In genomic region chr15:100765458-100766224, GRCh38 we compare ENCODE assay signal across 12 cellular contexts.
DNase-seq lines count a peak whose midpoint lies in the region; ATAC-seq and TF ChIP-seq lines count a peak whose summit lies in the region.
"Had no signal": no experiment of that assay in that cellular context is flagged by ENCODE, and none has a peak within 500 bp of the region (broad histone marks: within the 10 kb centered on the region; RNA-seq: fewer than 3 reads in every experiment).

No MANE protein-coding gene starts in this region.

- TF ChIP-seq CTCF in AG04450 (IDR thresholded peaks at IDR 0.05; ENCODE audit: low read depth, low read length) (no peak), GM13977 (IDR thresholded peaks at IDR 0.05; ENCODE audit: extremely low read depth, insufficient read depth, missing control alignments) (no peak), brain (conservative IDR thresholded peaks at IDR 0.05) (no peak), lower lobe of right lung (IDR thresholded peaks at IDR 0.05) (no peak)

- peak overlapping the region in 1 of 2 experiments; percentile 67 for H2BK12ac ChIP-seq in mesenchymal stem cell (ENCODE audit: low read length in 2 of 2)

- intact Hi-C loops in lower lobe of right lung (cut with DNase I): no loop called here

- in situ Hi-C loops in GM13977 (cut with MboI; ENCODE audit: low pct_unique_long_range_greater_than_20kb, low sequenced_read_pairs, unreplicated experiment): no loop called here

- peak overlapping the region in 3 of 5 experiments; percentile 36 to 73 (median 59) for H3K27ac Mint-ChIP-seq in brain
- H3K27ac Mint-ChIP-seq: activated T-helper 17 cell treated with anti-CD3 and anti-CD28 coated beads, Interleukin-2, amount 50 U/mL, for 72 hours had no signal

- H3K4me3 ChIP-seq in AG04450 (ENCODE audit: low read depth, low read length) (no peak overlapping the region), mesenchymal stem cell (ENCODE audit: insufficient read depth in 1 of 2, low read depth in 1 of 2, low read length in 2 of 2) (no peak overlapping the region), lower lobe of right lung (no peak overlapping the region)

- H3K27me3 ChIP-seq in AG04450 (ENCODE audit: control insufficient read depth, insufficient read depth, low read length) (peaks cover 4% of the 10 kb centered on the region), mesenchymal stem cell (ENCODE audit: control insufficient read depth in 1 of 2, insufficient read depth in 1 of 2, low read length in 2 of 2) (peaks cover 0 to 8% of the 10 kb centered on the region in 2 experiments), lower lobe of right lung (ENCODE audit: low read depth) (no peaks in the 10 kb centered on the region)

- no peak overlapping the region for H2BK120ac ChIP-seq in mesenchymal stem cell (ENCODE audit: low read depth, low read length)

- no peaks in the 10 kb centered on the region for H3K36me3 ChIP-seq in mesenchymal stem cell (ENCODE audit: control insufficient read depth in 1 of 2, insufficient read depth in 2 of 2, low read depth in 1 of 2, low read length in 2 of 2)
- no peaks in the 10 kb centered on the region for H3K36me3 ChIP-seq in lower lobe of right lung

- CTCF ChIA-PET in AG04450 (lab: Charles Lee): interaction anchor here (1.3 to 2.0 kb wide), 2 partner anchors 94 to 243 kb away, joined by 3 to 9 read pairs; no protein-coding TSS in a partner anchor

- POLR2A ChIA-PET in AG04450 (lab: Yijun Ruan, JAX): interaction anchor here (0.6 kb wide), 1 partner anchor 9 kb away, joined by 3 read pairs; no protein-coding TSS in a partner anchor

- no peak overlapping the region for H2BK5ac ChIP-seq in mesenchymal stem cell (ENCODE audit: low read depth, low read length, poor library complexity, severe bottlenecking)

- H2AFZ ChIP-seq in mesenchymal stem cell (ENCODE audit: low read depth, low read length): no peak overlapping the region

- H3K4me1 Mint-ChIP-seq in brain: peaks cover 16% of the 10 kb centered on the region
- H3K4me1 Mint-ChIP-seq: activated T-helper 17 cell treated with anti-CD3 and anti-CD28 coated beads, Interleukin-2, amount 50 U/mL, for 72 hours had no signal

- no peak for DNase-seq in AG04450 (ENCODE audit: low read depth, low spot score)
- DNase-seq in GM13977 (ENCODE audit: low spot score): peak; percentile 2
- no peak for DNase-seq in mesenchymal stem cell
- no peak for DNase-seq in lower lobe of right lung
- DNase-seq: activated CD4-positive, CD25-positive, alpha-beta regulatory T cell; NCI-H1048 had no signal

- H3K4me1 ChIP-seq in mesenchymal stem cell (ENCODE audit: control insufficient read depth, insufficient read depth, low read depth, low read length) (peaks cover 7% of the 10 kb centered on the region), lower lobe of right lung (no peaks in the 10 kb centered on the region)

- H3K14ac ChIP-seq in mesenchymal stem cell (ENCODE audit: low read length in 2 of 2): peak overlapping the region in 1 of 2 experiments; percentile 76

- ATAC-seq in lower lobe of right lung (no peak), GM18502 (IDR thresholded peaks at IDR 0.05; ENCODE audit: poor library complexity, unreplicated experiment) (no peak), HG02610 (IDR thresholded peaks at IDR 0.05; ENCODE audit: unreplicated experiment) (no peak), GM19452 (IDR thresholded peaks at IDR 0.05; ENCODE audit: unreplicated experiment) (no peak)
- ATAC-seq: activated T-helper 17 cell treated with anti-CD3 and anti-CD28 coated beads, Interleukin-2, amount 50 U/mL, for 72 hours had no signal

- peak overlapping the region; percentile 1 for H3K27ac ChIP-seq in AG04450 (ENCODE audit: low read depth, low read length)
- H3K27ac ChIP-seq in mesenchymal stem cell (ENCODE audit: low read length, poor library complexity, severe bottlenecking): no peak overlapping the region
- no peak overlapping the region for H3K27ac ChIP-seq in lower lobe of right lung
- H3K27ac ChIP-seq: KMS-11 had no signal

- peak overlapping the region in 1 of 2 experiments; percentile 21 for H3K4ac ChIP-seq in mesenchymal stem cell (ENCODE audit: low read depth in 1 of 2, low read length in 2 of 2)

- peaks cover 0 to 2% (median 0%) of the 10 kb centered on the region in 5 experiments for H3K9me3 Mint-ChIP-seq in brain
- H3K9me3 Mint-ChIP-seq: activated T-helper 17 cell treated with anti-CD3 and anti-CD28 coated beads, Interleukin-2, amount 50 U/mL, for 72 hours had no signal

- peak overlapping the region; percentile 28 to 55 for H3K18ac ChIP-seq in mesenchymal stem cell (ENCODE audit: low read depth in 1 of 2, low read length in 2 of 2)

- peak overlapping the region; percentile 85 for H4K91ac ChIP-seq in mesenchymal stem cell (ENCODE audit: low read length)

- peaks cover 11% of the 10 kb centered on the region for H3K27me3 Mint-ChIP-seq in brain

- H3K36me3 Mint-ChIP-seq in brain: no peaks in the 10 kb centered on the region

- H2BK15ac ChIP-seq in mesenchymal stem cell (ENCODE audit: low read depth, poor library complexity, severe bottlenecking): no peak overlapping the region

- H3K9me3 ChIP-seq in AG04450 (ENCODE audit: control insufficient read depth, insufficient read depth, low read length) (no peaks in the 10 kb centered on the region), mesenchymal stem cell (ENCODE audit: control insufficient read depth, low read length) (no peaks in the 10 kb centered on the region), lower lobe of right lung (no peaks in the 10 kb centered on the region)

- H3K23ac ChIP-seq in mesenchymal stem cell (ENCODE audit: low read length in 2 of 2): no peak overlapping the region

- no peak overlapping the region for H3K4me3 Mint-ChIP-seq in brain
- H3K4me3 Mint-ChIP-seq: activated T-helper 17 cell treated with anti-CD3 and anti-CD28 coated beads, Interleukin-2, amount 50 U/mL, for 72 hours had no signal

- H2AK5ac ChIP-seq in mesenchymal stem cell (ENCODE audit: low read length, severe bottlenecking): no peak overlapping the region

- H4K8ac ChIP-seq in mesenchymal stem cell (ENCODE audit: low read length): peak overlapping the region; percentile 6

- H3K79me1 ChIP-seq in mesenchymal stem cell (replicated peaks; ENCODE audit: low read length, poor library complexity, severe bottlenecking): no peaks in the 10 kb centered on the region

- H3K4me2 ChIP-seq in mesenchymal stem cell (ENCODE audit: low read length, poor library complexity, severe bottlenecking): no peak overlapping the region
- H3K4me2 ChIP-seq: KMS-11 had no signal

- 87% methylated on average over 24 of the region's 24 CpGs for WGBS in mesenchymal stem cell

- H3K9ac ChIP-seq in mesenchymal stem cell (ENCODE audit: low read length): no peak overlapping the region
- H3K9ac ChIP-seq: KMS-11 had no signal
